Comparison of ENCODE assay signal across 11 cellular contexts in genomic region chr9:15936316-15936869, GRCh38.
A peak's percentile ranks its signal among the peaks of the same experiment; 100 is the strongest.
DNase-seq lines count a peak whose midpoint lies in the region; ATAC-seq and TF ChIP-seq lines count a peak whose summit lies in the region.
"Had no signal": no experiment of that assay in that cellular context is flagged by ENCODE, and none has a peak within 500 bp of the region (broad histone marks: within the 10 kb centered on the region; RNA-seq: fewer than 3 reads in every experiment).

No MANE protein-coding gene starts in this region.

- DNase-seq in NCI-H1417 (lab: John Stamatoyannopoulos, UW) (peak in 2 of 3 experiments; percentile 10 to 57), NCI-H1417 treated with DMSO at 0.1 percent for 48 hours (lab: John Stamatoyannopoulos, UW) (no peak), NCI-H69 (lab: John Stamatoyannopoulos, UW) (peak; percentile 63), fibroblast of the conjunctiva (ENCODE audit: low read depth) (peak; percentile 72), lower lobe of right lung (no peak)
- no peak for DNase-seq in activated CD4-positive, alpha-beta T cell treated with anti-CD3 and anti-CD28 coated beads for 1 hour
- DNase-seq: activated effector memory CD4-positive, alpha-beta T cell treated with anti-CD3 and anti-CD28 coated beads, Interleukin-2, amount 50 U/mL, for 16 hours; stimulated activated CD8-positive, alpha-beta memory T cell treated with anti-CD3 and anti-CD28 coated beads, Interleukin-4, amount 100 ng/mL, for 48 hours had no signal

- H3K36me3 ChIP-seq in subcutaneous abdominal adipose tissue (ENCODE audit: control insufficient read depth in 5 of 5, insufficient read depth in 5 of 5, low read length in 5 of 5) (no peaks in the 10 kb centered on the region), lower lobe of right lung (no peaks in the 10 kb centered on the region)

- H3K9me3 ChIP-seq in subcutaneous abdominal adipose tissue (ENCODE audit: control insufficient read depth in 5 of 5, low read length in 5 of 5): peaks cover 0 to 3% (median 0%) of the 10 kb centered on the region in 5 donors
- H3K9me3 ChIP-seq in lower lobe of right lung: no peaks in the 10 kb centered on the region

- intact Hi-C loops in lower lobe of right lung (cut with DNase I): no loop called here

- ATAC-seq in lower lobe of right lung (no peak), GM19328 (IDR thresholded peaks at IDR 0.05; ENCODE audit: unreplicated experiment) (no peak)
- ATAC-seq: A549 had no signal

- H3K27ac ChIP-seq in subcutaneous abdominal adipose tissue (ENCODE audit: low read depth, low read length) (peak overlapping the region; percentile 15), lower lobe of right lung (no peak overlapping the region)
- H3K27ac ChIP-seq: A549 had no signal

- TF ChIP-seq CTCF in lower lobe of right lung (IDR thresholded peaks at IDR 0.05): no peak

- H3K4me3 ChIP-seq in subcutaneous abdominal adipose tissue (ENCODE audit: low read depth in 1 of 5, low read length in 5 of 5) (no peak overlapping the region), lower lobe of right lung (no peak overlapping the region)
- H3K4me3 ChIP-seq: A549 had no signal

- peaks cover 0 to 15% (median 9%) of the 10 kb centered on the region in 5 donors for H3K4me1 ChIP-seq in subcutaneous abdominal adipose tissue (ENCODE audit: control insufficient read depth in 5 of 5, insufficient read depth in 5 of 5, low read length in 5 of 5)
- no peaks in the 10 kb centered on the region for H3K4me1 ChIP-seq in lower lobe of right lung
- H3K4me1 ChIP-seq: A549 had no signal

- no peaks in the 10 kb centered on the region for H3K27me3 ChIP-seq in subcutaneous abdominal adipose tissue (ENCODE audit: control insufficient read depth in 5 of 5, insufficient read depth in 4 of 5, low read length in 5 of 5)
- H3K27me3 ChIP-seq in lower lobe of right lung (ENCODE audit: low read depth): no peaks in the 10 kb centered on the region

- H3K9ac ChIP-seq in subcutaneous abdominal adipose tissue (ENCODE audit: low read length in 5 of 5): no peak overlapping the region

Comparison
In these comparisons a context has a peak if more than half of its experiments do, and no peak if none do; other contexts are left out.
1. DNase-seq: peak in NCI-H1417 (2 of 3), NCI-H69 (single experiment) and fibroblast of the conjunctiva (single experiment); none in NCI-H1417 treated with DMSO at 0.1 percent for 48 hours (single experiment), lower lobe of right lung (single experiment) and activated CD4-positive, alpha-beta T cell treated with anti-CD3 and anti-CD28 coated beads for 1 hour (single experiment).